11 cellular contexts compared by ENCODE assay signal in the genomic region with DNA sequence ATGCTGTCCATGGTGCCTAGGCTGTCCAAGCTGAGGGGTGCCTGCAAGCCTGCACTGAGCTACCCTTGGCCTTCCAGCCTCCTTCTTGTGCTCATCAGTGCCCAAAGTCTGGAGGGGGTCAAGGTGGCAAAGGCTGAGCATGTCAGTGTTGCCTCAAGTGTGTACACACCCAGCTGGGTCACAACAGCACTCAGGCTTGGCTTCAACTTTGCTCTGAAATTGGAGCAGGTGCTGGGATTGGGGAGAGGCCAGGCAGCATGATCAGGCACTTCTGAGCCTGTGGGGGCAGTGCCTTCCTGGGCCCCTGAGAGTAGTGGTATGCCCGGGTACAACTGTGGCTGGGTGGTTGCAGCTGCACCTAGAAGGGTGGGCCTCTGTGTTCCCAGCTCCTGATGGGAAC. TPM values are rescaled to one million over a fixed set of nuclear protein-coding genes. Genes with fewer than 3 reads are reported as not detected.
"Had no signal": no experiment of that assay in that cellular context is flagged by ENCODE, and none has a peak within 500 bp of the region (broad histone marks: within the 10 kb centered on the region; RNA-seq: fewer than 3 reads in every experiment).

No MANE protein-coding gene starts in this region.

- DNase-seq: GM23248, GOT3, H7, H9, HCEC 1CT, HFFc6 had no signal

- H3K36me3 ChIP-seq: HAP-1 had no signal

- H3K4me1 Mint-ChIP-seq: H9 had no signal

- H3K4me3 ChIP-seq: GM23248, GM23338, HAP-1 had no signal

- ATAC-seq: GM23338, HCT116 had no signal

- H3K27ac ChIP-seq: GM23248 had no signal

- H3K9ac ChIP-seq: GM23248 had no signal

- H3K4me2 ChIP-seq: GM23338 had no signal

- H3K9me3 Mint-ChIP-seq: GM23338, H9, HFFc6 had no signal

- H3K9me3 ChIP-seq: HAP-1 had no signal

- H2AFZ ChIP-seq: GM23248, GM23338 had no signal

- H3K4me1 ChIP-seq: HAP-1 had no signal

- H3K4me3 Mint-ChIP-seq: GM23338, H9, HFFc6 had no signal

- H3K27ac Mint-ChIP-seq: GM23338, H9, HFFc6 had no signal

RNA-seq across cellular contexts. Expression of a gene that starts 17.7 kb away (rescaled TPM):
- total RNA-seq: GM23248, GM23338, H1, H4, H7, H9, HFFc6 had no signal
- polyA plus RNA-seq: GM23248, GM23338 had no signal

RNA-seq across cellular contexts. Expression of a gene that starts 18.7 kb away (rescaled TPM):
- total RNA-seq: GM23248, H4, H7, H9, HFFc6 had no signal
- polyA plus RNA-seq: GM23248 had no signal
